17 cellular contexts compared by ENCODE assay signal in genomic region chr2:204470178-204470620, GRCh38.
"Had no signal": no experiment of that assay in that cellular context is flagged by ENCODE, and none has a peak within 500 bp of the region (broad histone marks: within the 10 kb centered on the region; RNA-seq: fewer than 3 reads in every experiment).

No MANE protein-coding gene starts in this region.

- H3K4me3 ChIP-seq: colonic mucosa, pancreas, right lobe of liver, smooth muscle cell, thyroid gland had no signal

- ATAC-seq: activated T-helper 17 cell treated with anti-CD3 and anti-CD28 coated beads, Interleukin-2, amount 50 U/mL, for 72 hours; natural killer cell; pancreas; right lobe of liver had no signal

- H3K27ac ChIP-seq: colonic mucosa, pancreas, right lobe of liver, thyroid gland had no signal

- DNase-seq: activated CD4-positive, alpha-beta memory T cell treated with anti-CD3 and anti-CD28 coated beads, Interleukin-2, amount 10 ng/mL, durations not matched to agents 7 days and 5 days; activated CD4-positive, alpha-beta T cell treated with anti-CD3 and anti-CD28 coated beads for 48 hours; activated CD4-positive, CD25-positive, alpha-beta regulatory T cell; activated naive CD4-positive, alpha-beta T cell; activated naive CD8-positive, alpha-beta T cell treated with anti-CD3 and anti-CD28 coated beads for 36 hours; activated T-cell treated with anti-CD3 and anti-CD28 coated beads, Interleukin-2, amount 50 U/mL, for 1 hour; amygdala; colonic mucosa; immature natural killer cell; mesendoderm; natural killer cell; pancreas; right lobe of liver; stimulated activated naive CD4-positive, alpha-beta T cell; thyroid gland had no signal

- H3K36me3 ChIP-seq: colonic mucosa, pancreas, right lobe of liver, thyroid gland had no signal

- H3K4me1 ChIP-seq: colonic mucosa, pancreas, right lobe of liver, thyroid gland had no signal

- H3K9me3 ChIP-seq: colonic mucosa, pancreas, right lobe of liver, thyroid gland had no signal
